ENCODE assay signal across 8 cellular contexts in genomic region chr13:99657848-99658265, GRCh38. TPM values are rescaled to one million over a fixed set of nuclear protein-coding genes. Genes with fewer than 3 reads are reported as not detected.
A peak's percentile ranks its signal among the peaks of the same experiment; 100 is the strongest.
DNase-seq lines count a peak whose midpoint lies in the region; ATAC-seq, FAIRE-seq and TF ChIP-seq lines count a peak whose summit lies in the region.

No MANE protein-coding gene starts in this region.

- H3K4me2 ChIP-seq in endothelial cell of umbilical vein (ENCODE audit: insufficient read depth, low read length) = peak overlapping the region; percentile 85

- peaks cover 19% of the 10 kb centered on the region for H3K27me3 Mint-ChIP-seq in activated CD4-positive, alpha-beta T cell treated with anti-CD3 and anti-CD28 coated beads, Interleukin-2, amount 10 ng/mL, durations not matched to agents 24 days and 14 days
- H3K27me3 Mint-ChIP-seq in naive thymus-derived CD4-positive, alpha-beta T cell = peaks cover 0 to 37% (median 0%) of the 10 kb centered on the region in 5 donors

- H3K9me3 Mint-ChIP-seq in activated CD4-positive, alpha-beta T cell treated with anti-CD3 and anti-CD28 coated beads, Interleukin-2, amount 10 ng/mL, durations not matched to agents 24 days and 14 days = no peaks in the 10 kb centered on the region
- peaks cover 0 to 2% (median 0%) of the 10 kb centered on the region in 11 donors for H3K9me3 Mint-ChIP-seq in naive thymus-derived CD4-positive, alpha-beta T cell

- CTCF ChIA-PET in endothelial cell of umbilical vein (lab: Charles Lee) = interaction anchor here (1.1 to 4.4 kb wide), 8 partner anchors 9 to 1470 kb away, joined by 3 to 28 read pairs (median 5); no protein-coding TSS in a partner anchor
- CTCF ChIA-PET in naive thymus-derived CD4-positive, alpha-beta T cell (lab: Charles Lee) = interaction anchor here (0.5 to 6.2 kb wide), 16 partner anchors 9 to 1472 kb away, joined by 3 to 68 read pairs (median 4); partner anchors contain the start of gene GGACT

- H3K9ac ChIP-seq in endothelial cell of umbilical vein (replicated peaks; ENCODE audit: extremely low read depth, insufficient read depth, low read length) = peak overlapping the region; percentile 19

- TF ChIP-seq POLR2A in endothelial cell of umbilical vein (IDR thresholded peaks at IDR 0.05; ENCODE audit: low read depth, low read length) (no peak), vagina (IDR thresholded peaks at IDR 0.05) (no peak)

- no peaks in the 10 kb centered on the region for H3K36me3 ChIP-seq in endothelial cell of umbilical vein (ENCODE audit: control insufficient read depth in 2 of 2, extremely low read depth in 1 of 2, insufficient read depth in 2 of 2, low read length in 2 of 2)
- no peaks in the 10 kb centered on the region for H3K36me3 ChIP-seq in naive thymus-derived CD4-positive, alpha-beta T cell (ENCODE audit: control insufficient read depth in 2 of 3, insufficient read depth in 3 of 3, low read length in 3 of 3)
- H3K36me3 ChIP-seq in vagina = no peaks in the 10 kb centered on the region

- H3K4me1 ChIP-seq in endothelial cell of umbilical vein (ENCODE audit: control insufficient read depth, extremely low read depth, insufficient read depth, low read length) (peaks cover 14% of the 10 kb centered on the region), vagina (peaks cover 18% of the 10 kb centered on the region)
- peaks cover 39 to 41% of the 10 kb centered on the region in 2 donors for H3K4me1 ChIP-seq in naive thymus-derived CD4-positive, alpha-beta T cell (ENCODE audit: control insufficient read depth in 2 of 2, insufficient read depth in 2 of 2, low read length in 2 of 2)

- DNase-seq in activated CD4-positive, alpha-beta T cell treated with anti-CD3 and anti-CD28 coated beads, Interleukin-2, amount 10 ng/mL, durations not matched to agents 24 days and 14 days = no peak
- peak; percentile 46 for DNase-seq in endothelial cell of umbilical vein (ENCODE audit: low read depth, low spot score)
- peak in 3 of 9 donors; percentile 29 to 41 (median 30) for DNase-seq in naive thymus-derived CD4-positive, alpha-beta T cell
- no peak for DNase-seq in vagina (ENCODE audit: extremely low spot score in 2 of 2)
- no peak for DNase-seq in A172 (ENCODE audit: low spot score)
- DNase-seq in GM20000 (ENCODE audit: low spot score) = no peak

- peak overlapping the region; percentile 75 for H3K4me3 Mint-ChIP-seq in activated CD4-positive, alpha-beta T cell treated with anti-CD3 and anti-CD28 coated beads, Interleukin-2, amount 10 ng/mL, durations not matched to agents 24 days and 14 days
- peak overlapping the region; percentile 73 to 90 (median 81) for H3K4me3 Mint-ChIP-seq in naive thymus-derived CD4-positive, alpha-beta T cell

- peak; percentile 26 for FAIRE-seq in endothelial cell of umbilical vein (lab: Jason Lieb, UNC)

- TF ChIP-seq CTCF in endothelial cell of umbilical vein (IDR thresholded peaks at IDR 0.05; ENCODE audit: extremely low read depth in 1 of 2, insufficient read depth in 1 of 2, low read depth in 1 of 2, low read length in 2 of 2) (no peak), vagina (IDR thresholded peaks at IDR 0.05) (peak in 1 of 3 experiments; percentile 1), GM20000 (IDR thresholded peaks at IDR 0.05; ENCODE audit: extremely low read depth, missing control alignments) (no peak)

- BruUV-seq in endothelial cell of umbilical vein (replicated peaks; lab: Mats Ljungman, UMichigan) = no TSS peak

- peak overlapping the region; percentile 46; the same call in 1 of the 2 replicates for H3K4me3 ChIP-seq in GM08714 (ENCODE audit: low read length)
- H3K4me3 ChIP-seq in endothelial cell of umbilical vein (replicated peaks in 1 of 3; ENCODE audit: insufficient read depth in 1 of 3, low read depth in 1 of 3, low read length in 3 of 3) = peak overlapping the region; percentile 30 to 42 (median 33)
- peak overlapping the region; percentile 55 for H3K4me3 ChIP-seq in naive thymus-derived CD4-positive, alpha-beta T cell (ENCODE audit: low read length)
- H3K4me3 ChIP-seq in vagina = peak overlapping the region; percentile 56 to 59

- no peak overlapping the region for H3K27ac ChIP-seq in endothelial cell of umbilical vein (ENCODE audit: insufficient read depth, low read depth, low read length)
- peak overlapping the region; percentile 82 for H3K27ac ChIP-seq in naive thymus-derived CD4-positive, alpha-beta T cell (ENCODE audit: low read depth, low read length)
- peak overlapping the region; percentile 91 for H3K27ac ChIP-seq in vagina

- intact Hi-C loops in activated CD4-positive, alpha-beta T cell treated with anti-CD3 and anti-CD28 coated beads, Interleukin-2, amount 10 ng/mL, durations not matched to agents 24 days and 14 days (cut with micrococcal nuclease) = loop anchor here (1.0 to 10.0 kb wide), 13 partner anchors 156 to 1969 kb away; partner anchors contain the start of genes PCCA and TM9SF2
- intact Hi-C loops in endothelial cell of umbilical vein (cut with micrococcal nuclease) = loop anchor here (1.0 to 10.0 kb wide), 5 partner anchors 244 to 1017 kb away; partner anchors contain the start of gene TMTC4
- intact Hi-C loops in naive thymus-derived CD4-positive, alpha-beta T cell (cut with micrococcal nuclease) = loop anchor here (1.0 to 5.0 kb wide), 15 partner anchors 7 to 1969 kb away; partner anchors contain the start of genes CLYBL (in 2 of the 2), GGACT (in 1 of the 2), PCCA (in 1 of the 2) and TMTC4 (in 1 of the 2)
- intact Hi-C loops in vagina (cut with DNase I) = loop anchor here (10.0 kb wide), 2 partner anchors 577 to 857 kb away; no protein-coding TSS in a partner anchor

- no peaks in the 10 kb centered on the region for H3K9me3 ChIP-seq in endothelial cell of umbilical vein (replicated peaks; ENCODE audit: control insufficient read depth, insufficient read depth, low read length)
- no peaks in the 10 kb centered on the region for H3K9me3 ChIP-seq in naive thymus-derived CD4-positive, alpha-beta T cell (ENCODE audit: control insufficient read depth in 2 of 3, low read length in 3 of 3)
- no peaks in the 10 kb centered on the region for H3K9me3 ChIP-seq in vagina

- H2AFZ ChIP-seq in endothelial cell of umbilical vein (ENCODE audit: low read depth, low read length) = peak overlapping the region; percentile 84

- H3K27me3 ChIP-seq in endothelial cell of umbilical vein (ENCODE audit: control insufficient read depth in 2 of 2, insufficient read depth in 2 of 2, low read length in 2 of 2) (peaks cover 2 to 6% of the 10 kb centered on the region in 2 experiments), vagina (no peaks in the 10 kb centered on the region)
- no peaks in the 10 kb centered on the region for H3K27me3 ChIP-seq in naive thymus-derived CD4-positive, alpha-beta T cell (ENCODE audit: control insufficient read depth in 2 of 2, insufficient read depth in 2 of 2, low read length in 2 of 2)

- H3K79me2 ChIP-seq in endothelial cell of umbilical vein (ENCODE audit: control insufficient read depth, insufficient read depth, low read length) = no peaks in the 10 kb centered on the region

- peak; percentile 23 for ATAC-seq in HG03064 (IDR thresholded peaks at IDR 0.05; ENCODE audit: low read depth, unreplicated experiment)
- peak; percentile 5 for ATAC-seq in naive thymus-derived CD4-positive, alpha-beta T cell

- H4K20me1 ChIP-seq in endothelial cell of umbilical vein (replicated peaks; ENCODE audit: control insufficient read depth, extremely low read depth, insufficient read depth, low read length) = no peaks in the 10 kb centered on the region

- H3K27ac Mint-ChIP-seq in activated CD4-positive, alpha-beta T cell treated with anti-CD3 and anti-CD28 coated beads, Interleukin-2, amount 10 ng/mL, durations not matched to agents 24 days and 14 days = peak overlapping the region; percentile 68
- H3K27ac Mint-ChIP-seq in naive thymus-derived CD4-positive, alpha-beta T cell = peak overlapping the region; percentile 85 to 98 (median 92)

- no peaks in the 10 kb centered on the region for H3K36me3 Mint-ChIP-seq in activated CD4-positive, alpha-beta T cell treated with anti-CD3 and anti-CD28 coated beads, Interleukin-2, amount 10 ng/mL, durations not matched to agents 24 days and 14 days (ENCODE audit: low read depth)
- H3K36me3 Mint-ChIP-seq in naive thymus-derived CD4-positive, alpha-beta T cell = no peaks in the 10 kb centered on the region

- H3K9me1 ChIP-seq in endothelial cell of umbilical vein (replicated peaks; ENCODE audit: control insufficient read depth, extremely low read depth, insufficient read depth, low read length) = no peaks in the 10 kb centered on the region

- peaks cover 35% of the 10 kb centered on the region for H3K4me1 Mint-ChIP-seq in activated CD4-positive, alpha-beta T cell treated with anti-CD3 and anti-CD28 coated beads, Interleukin-2, amount 10 ng/mL, durations not matched to agents 24 days and 14 days
- peaks cover 14 to 62% (median 55%) of the 10 kb centered on the region in 7 donors for H3K4me1 Mint-ChIP-seq in naive thymus-derived CD4-positive, alpha-beta T cell

- POLR2A ChIA-PET in endothelial cell of umbilical vein (lab: Charles Lee) = no interaction called here
- POLR2A ChIA-PET in naive thymus-derived CD4-positive, alpha-beta T cell (lab: Charles Lee) = interaction anchor here (0.6 to 3.8 kb wide), 16 partner anchors 9 to 1017 kb away, joined by 3 to 26 read pairs (median 5); partner anchors contain the start of genes CLYBL, GGACT and TMTC4

- dilution Hi-C loops in endothelial cell of umbilical vein (cut with MboI; ENCODE audit: extremely low pct_ligation_motif_present, low sequenced_read_pairs) = no loop called here

TF ChIP-seq in endothelial cell of umbilical vein, 7 proteins besides CTCF, POLR2A, EP300 and RAD21 (continues in another document):
- TF ChIP-seq POLR2AphosphoS5 (IDR thresholded peaks at IDR 0.05; ENCODE audit: insufficient read depth, low read depth, low read length) (no peak), JUN (IDR thresholded peaks at IDR 0.05; ENCODE audit: borderline replicate concordance, insufficient read depth, insufficient read length, low read depth) (no peak), EZH2 (IDR thresholded peaks at IDR 0.05; ENCODE audit: borderline replicate concordance, low read depth, low read length, severe bottlenecking) (no peak)

RNA-seq across cellular contexts. Expression of gene CLYBL, which starts 51.4 kb away (rescaled TPM):
- total RNA-seq in activated CD4-positive, alpha-beta T cell treated with anti-CD3 and anti-CD28 coated beads, Interleukin-2, amount 10 ng/mL, durations not matched to agents 24 days and 14 days = 2.6 and 3.5 TPM in 2 replicates
- total RNA-seq in endothelial cell of umbilical vein (1.6 and 1.8 TPM in 2 replicates), vagina (8.8 TPM)
- polyA plus RNA-seq in endothelial cell of umbilical vein = 0.70 and 0.73 TPM in 2 replicates
- polyA plus RNA-seq in endothelial cell of umbilical vein (2011; cell fraction: cytosol; rRNA removed) = 0.65 and 0.89 TPM in 2 replicates
- polyA plus RNA-seq in endothelial cell of umbilical vein (2011; cell fraction: nucleus; rRNA removed) = 1.1 and 1.2 TPM in 2 replicates
- polyA plus RNA-seq in endothelial cell of umbilical vein (2012) = 1.3 and 1.9 TPM in 2 replicates
- polyA minus RNA-seq in endothelial cell of umbilical vein = 1.5 TPM in 1 of 2 replicates, not detected in the other
- 0.82 TPM for polyA minus RNA-seq in endothelial cell of umbilical vein (2011; cell fraction: cytosol; rRNA and poly(A)+ RNA removed)
- 0.10 and 0.38 TPM in 2 replicates for polyA minus RNA-seq in endothelial cell of umbilical vein (2011; cell fraction: nucleus; rRNA and poly(A)+ RNA removed)
- 10 to 100 TPM in 2 of 5 experiments, 1 to 10 TPM in 3; 5.6 to 13.0 (median 8.0) TPM for total RNA-seq in naive thymus-derived CD4-positive, alpha-beta T cell
- polyA plus RNA-seq in naive thymus-derived CD4-positive, alpha-beta T cell = 10 to 100 TPM; 13.2 to 14.7 TPM
- total RNA-seq in A172 (2014; rRNA removed; shearing (Covaris generic)) = 5.1 and 7.3 TPM in 2 replicates
